In genomic region chr6:26327450-26328264, GRCh38 we compare ENCODE assay signal across 1 cellular context.
TF ChIP-seq lines count a peak whose summit lies in the region.

No MANE protein-coding gene starts in this region.

TF ChIP-seq in K562, 482 proteins besides CTCF, POLR2A, EP300 and RAD21 (continued from another document and continues in another):
- TF ChIP-seq ZBTB33 (CRISPR knock-in tag; IDR thresholded peaks at IDR 0.05) = peak; percentile 76
- no peak for TF ChIP-seq ZNF134 (CRISPR knock-in tag; conservative IDR thresholded peaks at IDR 0.05)
- TF ChIP-seq ZFP30 (CRISPR knock-in tag; IDR thresholded peaks at IDR 0.05; ENCODE audit: borderline replicate concordance) = no peak
- no peak for TF ChIP-seq MCM3 (IDR thresholded peaks at IDR 0.05)
- no peak for TF ChIP-seq ZBTB43 (CRISPR knock-in tag; IDR thresholded peaks at IDR 0.05)
- TF ChIP-seq TFE3 (CRISPR knock-in tag; IDR thresholded peaks at IDR 0.05) = no peak
- no peak for TF ChIP-seq ZNF609 (CRISPR knock-in tag; IDR thresholded peaks at IDR 0.05; ENCODE audit: borderline replicate concordance)
- no peak; the same call in 1 of the 2 replicates for TF ChIP-seq MBD2 (IDR thresholded peaks at IDR 0.05; ENCODE audit: borderline replicate concordance, low read depth)
- TF ChIP-seq SIN3B (IDR thresholded peaks at IDR 0.05; ENCODE audit: low read depth) = 0 out of 2 replicates have a peak, but pooled peaks have one; percentile 17
- no peak for TF ChIP-seq THRB (CRISPR knock-in tag; conservative IDR thresholded peaks at IDR 0.05)
- TF ChIP-seq ARID2 (IDR thresholded peaks at IDR 0.05) = no peak
- TF ChIP-seq RBFOX2 (IDR thresholded peaks at IDR 0.05; ENCODE audit: low read depth, low read length) = 0 out of 2 replicates have a peak, but pooled peaks have one; percentile 40
- no peak for TF ChIP-seq ZNF79 (CRISPR knock-in tag; IDR thresholded peaks at IDR 0.05; ENCODE audit: low read depth)
- peak; percentile 88 for TF ChIP-seq ZBTB5 (IDR thresholded peaks at IDR 0.05)
- no peak for TF ChIP-seq ZMIZ1 (IDR thresholded peaks at IDR 0.05; ENCODE audit: low read depth in 2 of 2, low read length in 2 of 2)
- TF ChIP-seq GATA2 (CRISPR knock-in tag; IDR thresholded peaks at IDR 0.05) = peak; percentile 96
- no peak for TF ChIP-seq CAMTA2 (CRISPR knock-in tag; conservative IDR thresholded peaks at IDR 0.05)
- 0 out of 2 replicates have a peak, but pooled peaks have one; percentile 92 for TF ChIP-seq PREB (CRISPR knock-in tag; IDR thresholded peaks at IDR 0.05)
- no peak for TF ChIP-seq FUS (optimal IDR thresholded peaks at IDR 0.05; ENCODE audit: low read depth, low read length)
- no peak for TF ChIP-seq NFXL1 (CRISPR knock-in tag; IDR thresholded peaks at IDR 0.05)
- TF ChIP-seq E2F4 (CRISPR knock-in tag; IDR thresholded peaks at IDR 0.05; ENCODE audit: low read depth) = no peak
- peak; percentile 57; the same call in 1 of the 2 replicates for TF ChIP-seq FOXP1 (CRISPR knock-in tag; IDR thresholded peaks at IDR 0.05)
- TF ChIP-seq HES1 (IDR thresholded peaks at IDR 0.05; ENCODE audit: low read depth) = 0 out of 2 replicates have a peak, but pooled peaks have one; percentile 43
- TF ChIP-seq FOXJ3 (CRISPR knock-in tag; IDR thresholded peaks at IDR 0.05) = no peak
- peak; percentile 78 for TF ChIP-seq ZKSCAN1 (IDR thresholded peaks at IDR 0.05; ENCODE audit: low read depth, low read length)
- TF ChIP-seq CREM (IDR thresholded peaks at IDR 0.05; ENCODE audit: low read depth) = peak; percentile 93
- peak; percentile 57 for TF ChIP-seq RB1 (IDR thresholded peaks at IDR 0.05; ENCODE audit: low read depth)
- TF ChIP-seq SMC3 (conservative IDR thresholded peaks at IDR 0.05; ENCODE audit: insufficient read depth, low read depth, low read length) = no peak
- no peak for TF ChIP-seq ASH1L (IDR thresholded peaks at IDR 0.05; ENCODE audit: borderline replicate concordance, low read depth, partially characterized antibody)
- TF ChIP-seq SPI1 (IDR thresholded peaks at IDR 0.05; ENCODE audit: borderline replicate concordance, low read depth, low read length) = no peak
- peak; percentile 72 for TF ChIP-seq CREB1 (IDR thresholded peaks at IDR 0.05)
- TF ChIP-seq CREB1 (CRISPR knock-in tag; IDR thresholded peaks at IDR 0.05) = peak; percentile 60
- no peak for TF ChIP-seq HDGF (IDR thresholded peaks at IDR 0.05)
- no peak for TF ChIP-seq ID3 (CRISPR knock-in tag; IDR thresholded peaks at IDR 0.05)
- TF ChIP-seq ID3 (tag; IDR thresholded peaks at IDR 0.05) = peak; percentile 64
- TF ChIP-seq DDX20 (tag; IDR thresholded peaks at IDR 0.05; ENCODE audit: low read depth) = no peak; the same call in 1 of the 2 replicates
- TF ChIP-seq DLX4 (CRISPR knock-in tag; IDR thresholded peaks at IDR 0.05) = no peak
- TF ChIP-seq PTTG1 (tag; IDR thresholded peaks at IDR 0.05; ENCODE audit: low read depth) = no peak
- no peak for TF ChIP-seq EGR1 (conservative IDR thresholded peaks at IDR 0.05)
- no peak for TF ChIP-seq HNRNPK (IDR thresholded peaks at IDR 0.05; ENCODE audit: low read depth, low read length, poor library complexity, severe bottlenecking)
- TF ChIP-seq ETS2 (tag; IDR thresholded peaks at IDR 0.05; ENCODE audit: borderline replicate concordance, poor library complexity, severe bottlenecking) = no peak
